Comparison of ENCODE assay signal across 9 cellular contexts in genomic region chr3:185935465-185936263, GRCh38. TPM values are rescaled to one million over a fixed set of nuclear protein-coding genes. Genes with fewer than 3 reads are reported as not detected.
DNase-seq lines count a peak whose midpoint lies in the region; ATAC-seq and TF ChIP-seq lines count a peak whose summit lies in the region.
"Had no signal": no experiment of that assay in that cellular context is flagged by ENCODE, and none has a peak within 500 bp of the region (broad histone marks: within the 10 kb centered on the region; RNA-seq: fewer than 3 reads in every experiment).

No MANE protein-coding gene starts in this region.

- POLR2A ChIA-PET in naive thymus-derived CD4-positive, alpha-beta T cell (lab: Charles Lee) = interaction anchor here (0.6 to 3.5 kb wide), 8 partner anchors 7 to 1092 kb away, joined by 3 to 39 read pairs (median 10); partner anchors contain the start of gene DNAJB11

- peak overlapping the region; percentile 100 for H3K9ac ChIP-seq in KMS-11

- no peak for DNase-seq in CD4-positive, CD25-positive, alpha-beta regulatory T cell
- DNase-seq in cerebellar cortex (ENCODE audit: low spot score) = peak; percentile 28
- no peak for DNase-seq in naive thymus-derived CD4-positive, alpha-beta T cell
- DNase-seq in left lobe of liver (ENCODE audit: low spot score) = no peak
- DNase-seq: retina had no signal

- CTCF ChIA-PET in naive thymus-derived CD4-positive, alpha-beta T cell (lab: Charles Lee) = interaction anchor here (0.8 kb wide), 1 partner anchor 8 kb away, joined by 4 read pairs; no protein-coding TSS in a partner anchor

- H3K27me3 ChIP-seq in CD4-positive, CD25-positive, alpha-beta regulatory T cell (ENCODE audit: control insufficient read depth, insufficient read depth, low read length) = no peaks in the 10 kb centered on the region
- H3K27me3 ChIP-seq in KMS-11 (ENCODE audit: insufficient read depth, low read depth) = no peaks in the 10 kb centered on the region
- no peaks in the 10 kb centered on the region for H3K27me3 ChIP-seq in naive thymus-derived CD4-positive, alpha-beta T cell (ENCODE audit: control insufficient read depth in 2 of 2, insufficient read depth in 2 of 2, low read length in 2 of 2)

- H3K27me3 Mint-ChIP-seq in CD4-positive, CD25-positive, alpha-beta regulatory T cell = peaks cover 13% of the 10 kb centered on the region
- H3K27me3 Mint-ChIP-seq in naive thymus-derived CD4-positive, alpha-beta T cell = peaks cover 0 to 16% (median 0%) of the 10 kb centered on the region in 5 donors

- peak overlapping the region; percentile 98 to 100 (median 99) for H3K4me3 Mint-ChIP-seq in CD4-positive, CD25-positive, alpha-beta regulatory T cell
- H3K4me3 Mint-ChIP-seq in naive thymus-derived CD4-positive, alpha-beta T cell = peak overlapping the region; percentile 91 to 100 (median 100)

- peaks cover 27 to 68% (median 53%) of the 10 kb centered on the region in 4 donors for H3K4me1 Mint-ChIP-seq in CD4-positive, CD25-positive, alpha-beta regulatory T cell
- H3K4me1 Mint-ChIP-seq in naive thymus-derived CD4-positive, alpha-beta T cell = peaks cover 43 to 69% (median 59%) of the 10 kb centered on the region in 7 donors

- H3K4me1 ChIP-seq in CD4-positive, CD25-positive, alpha-beta regulatory T cell (ENCODE audit: control insufficient read depth, insufficient read depth, low read length, poor library complexity, severe bottlenecking) = peaks cover 50% of the 10 kb centered on the region
- H3K4me1 ChIP-seq in KMS-11 (ENCODE audit: low read depth, poor library complexity, severe bottlenecking) = peaks cover 44% of the 10 kb centered on the region
- H3K4me1 ChIP-seq in naive thymus-derived CD4-positive, alpha-beta T cell (ENCODE audit: control insufficient read depth in 2 of 2, insufficient read depth in 2 of 2, low read length in 2 of 2) = peaks cover 31 to 43% of the 10 kb centered on the region in 2 donors

- peaks cover 61% of the 10 kb centered on the region for H4K20me1 ChIP-seq in KMS-11 (ENCODE audit: insufficient read depth)

- peaks cover 0 to 5% (median 0%) of the 10 kb centered on the region in 7 donors for H3K9me3 Mint-ChIP-seq in CD4-positive, CD25-positive, alpha-beta regulatory T cell
- peaks cover 0 to 14% (median 0%) of the 10 kb centered on the region in 11 donors for H3K9me3 Mint-ChIP-seq in naive thymus-derived CD4-positive, alpha-beta T cell

- H3K27ac ChIP-seq in CD4-positive, CD25-positive, alpha-beta regulatory T cell (ENCODE audit: insufficient read depth, low read length, poor library complexity, severe bottlenecking) = peak overlapping the region; percentile 100
- peak overlapping the region; percentile 100 for H3K27ac ChIP-seq in KMS-11
- peak overlapping the region; percentile 95 for H3K27ac ChIP-seq in naive thymus-derived CD4-positive, alpha-beta T cell (ENCODE audit: low read depth, low read length)

- peaks cover 71% of the 10 kb centered on the region for H3K79me2 ChIP-seq in KMS-11 (ENCODE audit: insufficient read depth, low read depth)

- H3K36me3 Mint-ChIP-seq in CD4-positive, CD25-positive, alpha-beta regulatory T cell = peaks cover 20% of the 10 kb centered on the region
- peaks cover 5 to 44% (median 15%) of the 10 kb centered on the region in 5 donors for H3K36me3 Mint-ChIP-seq in naive thymus-derived CD4-positive, alpha-beta T cell

- peaks cover 4% of the 10 kb centered on the region for H3K36me3 ChIP-seq in CD4-positive, CD25-positive, alpha-beta regulatory T cell (ENCODE audit: control insufficient read depth, insufficient read depth, low read length)
- peaks cover 17% of the 10 kb centered on the region; the same call in 1 of the 2 replicates for H3K36me3 ChIP-seq in KMS-11 (ENCODE audit: insufficient read depth)
- peaks cover 0 to 12% (median 4%) of the 10 kb centered on the region in 3 experiments for H3K36me3 ChIP-seq in naive thymus-derived CD4-positive, alpha-beta T cell (ENCODE audit: control insufficient read depth in 2 of 3, insufficient read depth in 3 of 3, low read length in 3 of 3)

- H3K4me3 ChIP-seq in CD4-positive, CD25-positive, alpha-beta regulatory T cell (ENCODE audit: low read depth, low read length) = peak overlapping the region; percentile 97
- H3K4me3 ChIP-seq in KMS-11 (IDR thresholded peaks at IDR 0.05; ENCODE audit: insufficient read depth, low read depth, low read length) = peak overlapping the region; percentile 81
- peak overlapping the region; percentile 99 for H3K4me3 ChIP-seq in naive thymus-derived CD4-positive, alpha-beta T cell (ENCODE audit: low read length)

- no peak for TF ChIP-seq CTCF in KMS-11 (conservative IDR thresholded peaks at IDR 0.05; ENCODE audit: low read depth, low read length)

- H3K27ac Mint-ChIP-seq in CD4-positive, CD25-positive, alpha-beta regulatory T cell = peak overlapping the region; percentile 99 to 100 (median 100)
- peak overlapping the region; percentile 99 to 100 (median 100) for H3K27ac Mint-ChIP-seq in naive thymus-derived CD4-positive, alpha-beta T cell

- no peaks in the 10 kb centered on the region for H3K9me3 ChIP-seq in CD4-positive, CD25-positive, alpha-beta regulatory T cell (ENCODE audit: control insufficient read depth in 2 of 2, low read length in 2 of 2)
- no peaks in the 10 kb centered on the region for H3K9me3 ChIP-seq in naive thymus-derived CD4-positive, alpha-beta T cell (ENCODE audit: control insufficient read depth in 2 of 3, low read length in 3 of 3)

- H2AFZ ChIP-seq in KMS-11 (ENCODE audit: low read depth) = no peak overlapping the region

- intact Hi-C loops in naive thymus-derived CD4-positive, alpha-beta T cell (cut with micrococcal nuclease) = loop anchor here (1.0 to 10.0 kb wide), 17 partner anchors 7 to 1807 kb away; partner anchors contain the start of genes RPL39L (in 2 of the 2), TMEM41A (in 2 of the 2), CLCN2 (in 1 of the 2) and ETV5 (in 1 of the 2)

- ATAC-seq in CD4-positive, CD25-positive, alpha-beta regulatory T cell (ENCODE audit: low read depth in 2 of 2) = no peak
- no peak for ATAC-seq in naive thymus-derived CD4-positive, alpha-beta T cell
- no peak for ATAC-seq in left lobe of liver
- no peak for ATAC-seq in HG02623 (IDR thresholded peaks at IDR 0.05; ENCODE audit: unreplicated experiment)
- ATAC-seq in HG02759 (IDR thresholded peaks at IDR 0.05; ENCODE audit: unreplicated experiment) = no peak
- ATAC-seq in GM18517 (IDR thresholded peaks at IDR 0.05; ENCODE audit: unreplicated experiment) = no peak

- H3K4me2 ChIP-seq in KMS-11 = peak overlapping the region; percentile 88

RNA-seq across cellular contexts. Expression of gene TRA2B, which starts 2.1 kb away (rescaled TPM):
- total RNA-seq in CD4-positive, CD25-positive, alpha-beta regulatory T cell = 631 TPM
- polyA plus RNA-seq in CD4-positive, CD25-positive, alpha-beta regulatory T cell = 100 to 1,000 TPM; 187 to 233 (median 205) TPM
- total RNA-seq in naive thymus-derived CD4-positive, alpha-beta T cell = 100 to 1,000 TPM; 194 to 673 (median 216) TPM
- 100 to 1,000 TPM; 182 to 221 TPM for polyA plus RNA-seq in naive thymus-derived CD4-positive, alpha-beta T cell
- 40.4 TPM for total RNA-seq in left lobe of liver
